1 cellular context compared by ENCODE assay signal in genomic region chr4:140151700-140152014, GRCh38.
TF ChIP-seq lines count a peak whose summit lies in the region.

No MANE protein-coding gene starts in this region.

TF ChIP-seq in H1, 55 proteins besides CTCF, POLR2A, EP300 and RAD21 (continued from another document):
- no peak for TF ChIP-seq CHD7 (IDR thresholded peaks at IDR 0.05; ENCODE audit: insufficient replicate concordance, low read length)
- no peak for TF ChIP-seq RFX5 (IDR thresholded peaks at IDR 0.05; ENCODE audit: borderline replicate concordance, low read depth, low read length)
- TF ChIP-seq CBX8 (IDR thresholded peaks at IDR 0.05; ENCODE audit: borderline replicate concordance, low read depth, low read length), result no peak
- TF ChIP-seq TBP (IDR thresholded peaks at IDR 0.05; ENCODE audit: low read depth, low read length), result peak; percentile 30; the same call in 1 of the 2 replicates
- no peak for TF ChIP-seq NRF1 (IDR thresholded peaks at IDR 0.05; ENCODE audit: low read depth, low read length)
- no peak for TF ChIP-seq SP4 (IDR thresholded peaks at IDR 0.05; ENCODE audit: low read length)
- TF ChIP-seq SIX5 (IDR thresholded peaks at IDR 0.05; ENCODE audit: low read depth, low read length), result no peak
- no peak for TF ChIP-seq MAX (IDR thresholded peaks at IDR 0.05)
- no peak for TF ChIP-seq RBBP5 (IDR thresholded peaks at IDR 0.05; ENCODE audit: borderline replicate concordance, low read depth, low read length)
- no peak for TF ChIP-seq BACH1 (IDR thresholded peaks at IDR 0.05; ENCODE audit: low read length)
- peak; percentile 42; the same call in 1 of the 2 replicates for TF ChIP-seq SP1 (IDR thresholded peaks at IDR 0.05; ENCODE audit: low read depth, low read length)
- 0 out of 2 replicates have a peak, but pooled peaks have one; percentile 14 for TF ChIP-seq PHF8 (conservative IDR thresholded peaks at IDR 0.05; ENCODE audit: low read depth, low read length)
- TF ChIP-seq ATF3 (IDR thresholded peaks at IDR 0.05; ENCODE audit: insufficient read depth, low read depth, low read length), result no peak
- TF ChIP-seq YY1 (IDR thresholded peaks at IDR 0.05; ENCODE audit: low read depth, low read length), result no peak; the same call in 1 of the 2 replicates
- TF ChIP-seq ATF2 (IDR thresholded peaks at IDR 0.05; ENCODE audit: low read length), result no peak
- TF ChIP-seq SIRT6 (IDR thresholded peaks at IDR 0.05; ENCODE audit: low read length), result no peak
- no peak for TF ChIP-seq SP2 (IDR thresholded peaks at IDR 0.05; ENCODE audit: low read length)
- no peak for TF ChIP-seq BCL11A (IDR thresholded peaks at IDR 0.05; ENCODE audit: low read depth in 2 of 2, low read length in 2 of 2)
- TF ChIP-seq E2F6 (IDR thresholded peaks at IDR 0.05), result no peak
- TF ChIP-seq CREB1 (IDR thresholded peaks at IDR 0.05), result no peak
- no peak for TF ChIP-seq SUZ12 (IDR thresholded peaks at IDR 0.05; ENCODE audit: low read length)
